In the genomic region with DNA sequence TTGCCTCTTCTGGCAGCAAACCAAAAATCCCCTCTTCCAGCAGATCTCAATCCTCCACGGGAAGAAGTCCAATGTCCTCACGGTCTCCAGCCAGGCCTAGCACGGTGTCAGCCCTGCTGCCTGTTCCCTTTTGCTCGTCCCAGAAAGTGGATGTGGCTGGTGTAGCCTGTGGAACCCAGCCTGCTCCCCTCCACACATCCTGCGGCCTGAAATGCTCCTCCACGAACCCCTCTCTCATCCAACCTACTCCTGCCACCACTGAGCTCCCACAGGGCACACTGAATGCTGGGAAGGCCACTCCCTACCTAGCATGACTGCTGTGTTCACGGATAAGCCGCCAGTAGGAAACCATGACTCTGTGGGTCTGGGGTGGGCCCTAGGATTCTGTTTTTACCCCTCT, we compare ENCODE assay signal across 2 cellular contexts.
TF ChIP-seq lines count a peak whose summit lies in the region.

No MANE protein-coding gene starts in this region.

TF ChIP-seq in HEK293, 187 proteins besides CTCF, POLR2A, EP300 and RAD21 (continued from another document):
- TF ChIP-seq HOXC10 (CRISPR knock-in tag; IDR thresholded peaks at IDR 0.05) (0 out of 2 replicates have a peak, but pooled peaks have one; percentile 49), ZNF114 (tag by site-specific recombination; IDR thresholded peaks at IDR 0.05) (no peak), ZNF585B (tag by site-specific recombination; IDR thresholded peaks at IDR 0.05) (no peak), ZNF792 (tag by site-specific recombination; IDR thresholded peaks at IDR 0.05) (no peak), SALL2 (tag by site-specific recombination; IDR thresholded peaks at IDR 0.05; ENCODE audit: borderline replicate concordance) (no peak)
- TF ChIP-seq, protein P1, sequence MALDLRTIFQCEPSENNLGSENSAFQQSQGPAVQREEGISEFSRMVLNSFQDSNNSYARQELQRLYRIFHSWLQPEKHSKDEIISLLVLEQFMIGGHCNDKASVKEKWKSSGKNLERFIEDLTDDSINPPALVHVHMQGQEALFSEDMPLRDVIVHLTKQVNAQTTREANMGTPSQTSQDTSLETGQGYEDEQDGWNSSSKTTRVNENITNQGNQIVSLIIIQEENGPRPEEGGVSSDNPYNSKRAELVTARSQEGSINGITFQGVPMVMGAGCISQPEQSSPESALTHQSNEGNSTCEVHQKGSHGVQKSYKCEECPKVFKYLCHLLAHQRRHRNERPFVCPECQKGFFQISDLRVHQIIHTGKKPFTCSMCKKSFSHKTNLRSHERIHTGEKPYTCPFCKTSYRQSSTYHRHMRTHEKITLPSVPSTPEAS (tag by site-specific recombination; IDR thresholded peaks at IDR 0.05): no peak
- TF ChIP-seq, protein P2, sequence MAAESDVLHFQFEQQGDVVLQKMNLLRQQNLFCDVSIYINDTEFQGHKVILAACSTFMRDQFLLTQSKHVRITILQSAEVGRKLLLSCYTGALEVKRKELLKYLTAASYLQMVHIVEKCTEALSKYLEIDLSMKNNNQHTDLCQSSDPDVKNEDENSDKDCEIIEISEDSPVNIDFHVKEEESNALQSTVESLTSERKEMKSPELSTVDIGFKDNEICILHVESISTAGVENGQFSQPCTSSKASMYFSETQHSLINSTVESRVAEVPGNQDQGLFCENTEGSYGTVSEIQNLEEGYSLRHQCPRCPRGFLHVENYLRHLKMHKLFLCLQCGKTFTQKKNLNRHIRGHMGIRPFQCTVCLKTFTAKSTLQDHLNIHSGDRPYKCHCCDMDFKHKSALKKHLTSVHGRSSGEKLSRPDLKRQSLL (tag by site-specific recombination; IDR thresholded peaks at IDR 0.05): no peak

TF ChIP-seq in WTC11, 78 proteins besides CTCF, POLR2A, EP300 and RAD21 (continued from another document):
- TF ChIP-seq ZNF423 (CRISPR knock-in tag; IDR thresholded peaks at IDR 0.05) (no peak), ZNF232 (CRISPR knock-in tag; IDR thresholded peaks at IDR 0.05) (no peak), SOX15 (CRISPR knock-in tag; IDR thresholded peaks at IDR 0.05) (no peak), MYBL2 (CRISPR knock-in tag; IDR thresholded peaks at IDR 0.05) (no peak), SMAD3 (CRISPR knock-in tag; IDR thresholded peaks at IDR 0.05; ENCODE audit: borderline replicate concordance) (no peak)
- TF ChIP-seq, protein P3, sequence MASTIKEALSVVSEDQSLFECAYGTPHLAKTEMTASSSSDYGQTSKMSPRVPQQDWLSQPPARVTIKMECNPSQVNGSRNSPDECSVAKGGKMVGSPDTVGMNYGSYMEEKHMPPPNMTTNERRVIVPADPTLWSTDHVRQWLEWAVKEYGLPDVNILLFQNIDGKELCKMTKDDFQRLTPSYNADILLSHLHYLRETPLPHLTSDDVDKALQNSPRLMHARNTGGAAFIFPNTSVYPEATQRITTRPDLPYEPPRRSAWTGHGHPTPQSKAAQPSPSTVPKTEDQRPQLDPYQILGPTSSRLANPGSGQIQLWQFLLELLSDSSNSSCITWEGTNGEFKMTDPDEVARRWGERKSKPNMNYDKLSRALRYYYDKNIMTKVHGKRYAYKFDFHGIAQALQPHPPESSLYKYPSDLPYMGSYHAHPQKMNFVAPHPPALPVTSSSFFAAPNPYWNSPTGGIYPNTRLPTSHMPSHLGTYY (CRISPR knock-in tag; IDR thresholded peaks at IDR 0.05): no peak
- TF ChIP-seq, protein P4, sequence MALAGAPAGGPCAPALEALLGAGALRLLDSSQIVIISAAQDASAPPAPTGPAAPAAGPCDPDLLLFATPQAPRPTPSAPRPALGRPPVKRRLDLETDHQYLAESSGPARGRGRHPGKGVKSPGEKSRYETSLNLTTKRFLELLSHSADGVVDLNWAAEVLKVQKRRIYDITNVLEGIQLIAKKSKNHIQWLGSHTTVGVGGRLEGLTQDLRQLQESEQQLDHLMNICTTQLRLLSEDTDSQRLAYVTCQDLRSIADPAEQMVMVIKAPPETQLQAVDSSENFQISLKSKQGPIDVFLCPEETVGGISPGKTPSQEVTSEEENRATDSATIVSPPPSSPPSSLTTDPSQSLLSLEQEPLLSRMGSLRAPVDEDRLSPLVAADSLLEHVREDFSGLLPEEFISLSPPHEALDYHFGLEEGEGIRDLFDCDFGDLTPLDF (CRISPR knock-in tag; IDR thresholded peaks at IDR 0.05): no peak
- TF ChIP-seq, protein P5, sequence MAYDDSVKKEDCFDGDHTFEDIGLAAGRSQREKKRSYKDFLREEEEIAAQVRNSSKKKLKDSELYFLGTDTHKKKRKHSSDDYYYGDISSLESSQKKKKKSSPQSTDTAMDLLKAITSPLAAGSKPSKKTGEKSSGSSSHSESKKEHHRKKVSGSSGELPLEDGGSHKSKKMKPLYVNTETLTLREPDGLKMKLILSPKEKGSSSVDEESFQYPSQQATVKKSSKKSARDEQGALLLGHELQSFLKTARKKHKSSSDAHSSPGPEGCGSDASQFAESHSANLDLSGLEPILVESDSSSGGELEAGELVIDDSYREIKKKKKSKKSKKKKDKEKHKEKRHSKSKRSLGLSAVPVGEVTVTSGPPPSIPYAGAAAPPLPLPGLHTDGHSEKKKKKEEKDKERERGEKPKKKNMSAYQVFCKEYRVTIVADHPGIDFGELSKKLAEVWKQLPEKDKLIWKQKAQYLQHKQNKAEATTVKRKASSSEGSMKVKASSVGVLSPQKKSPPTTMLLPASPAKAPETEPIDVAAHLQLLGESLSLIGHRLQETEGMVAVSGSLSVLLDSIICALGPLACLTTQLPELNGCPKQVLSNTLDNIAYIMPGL (CRISPR knock-in tag; IDR thresholded peaks at IDR 0.05): no peak
